In the genomic region with DNA sequence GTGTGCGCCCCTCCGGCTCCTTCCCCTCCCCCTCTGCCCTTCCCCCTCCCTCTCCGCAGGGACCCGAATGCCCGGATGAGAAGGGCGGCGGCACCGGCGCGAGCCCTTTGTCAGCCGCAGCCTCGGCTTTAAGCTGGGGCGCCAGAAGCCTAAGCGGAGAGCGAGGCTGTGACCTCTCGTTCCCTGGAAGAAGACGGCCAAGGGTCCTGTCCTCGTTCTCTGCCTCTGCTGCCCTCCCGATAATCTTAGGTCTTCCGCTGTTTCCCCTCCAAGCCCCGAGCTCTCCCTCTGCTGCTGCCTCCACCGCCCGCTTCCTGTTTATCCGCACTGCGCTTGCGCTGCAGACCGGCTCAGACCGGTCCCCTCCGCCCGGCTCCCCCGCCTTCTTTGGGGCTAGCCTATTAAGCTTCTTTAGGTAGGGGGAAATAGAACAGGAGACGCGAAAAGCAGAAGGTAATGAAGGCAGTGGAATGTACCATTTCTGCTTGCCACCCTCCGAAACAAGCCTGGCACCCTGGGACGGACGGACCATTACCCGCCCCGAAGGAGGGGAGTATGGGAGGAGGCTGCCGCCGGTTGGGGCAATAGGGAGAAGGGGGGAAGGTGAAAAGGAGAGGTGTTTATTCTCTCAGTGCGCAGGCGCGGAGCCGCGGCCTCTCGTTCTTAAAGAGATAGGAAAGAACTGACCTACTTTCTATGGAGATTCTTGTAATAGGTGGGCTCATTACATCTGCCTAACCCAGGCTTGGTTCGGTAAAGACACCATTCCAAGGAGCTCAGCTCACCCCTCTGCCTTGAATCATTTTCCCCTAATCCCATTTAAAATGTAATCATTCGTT, we compare ENCODE assay signal across 1 cellular context.
TF ChIP-seq lines count a peak whose summit lies in the region.

Gene OGA, minus strand, starts transcription at position 326 of the 839 bp plus-strand sequence. CDS start 422 bp downstream, outside the sequence.

TF ChIP-seq in K562, 482 proteins besides CTCF, POLR2A, EP300 and RAD21 (continued from another document and continues in another):
- TF ChIP-seq, protein P1, sequence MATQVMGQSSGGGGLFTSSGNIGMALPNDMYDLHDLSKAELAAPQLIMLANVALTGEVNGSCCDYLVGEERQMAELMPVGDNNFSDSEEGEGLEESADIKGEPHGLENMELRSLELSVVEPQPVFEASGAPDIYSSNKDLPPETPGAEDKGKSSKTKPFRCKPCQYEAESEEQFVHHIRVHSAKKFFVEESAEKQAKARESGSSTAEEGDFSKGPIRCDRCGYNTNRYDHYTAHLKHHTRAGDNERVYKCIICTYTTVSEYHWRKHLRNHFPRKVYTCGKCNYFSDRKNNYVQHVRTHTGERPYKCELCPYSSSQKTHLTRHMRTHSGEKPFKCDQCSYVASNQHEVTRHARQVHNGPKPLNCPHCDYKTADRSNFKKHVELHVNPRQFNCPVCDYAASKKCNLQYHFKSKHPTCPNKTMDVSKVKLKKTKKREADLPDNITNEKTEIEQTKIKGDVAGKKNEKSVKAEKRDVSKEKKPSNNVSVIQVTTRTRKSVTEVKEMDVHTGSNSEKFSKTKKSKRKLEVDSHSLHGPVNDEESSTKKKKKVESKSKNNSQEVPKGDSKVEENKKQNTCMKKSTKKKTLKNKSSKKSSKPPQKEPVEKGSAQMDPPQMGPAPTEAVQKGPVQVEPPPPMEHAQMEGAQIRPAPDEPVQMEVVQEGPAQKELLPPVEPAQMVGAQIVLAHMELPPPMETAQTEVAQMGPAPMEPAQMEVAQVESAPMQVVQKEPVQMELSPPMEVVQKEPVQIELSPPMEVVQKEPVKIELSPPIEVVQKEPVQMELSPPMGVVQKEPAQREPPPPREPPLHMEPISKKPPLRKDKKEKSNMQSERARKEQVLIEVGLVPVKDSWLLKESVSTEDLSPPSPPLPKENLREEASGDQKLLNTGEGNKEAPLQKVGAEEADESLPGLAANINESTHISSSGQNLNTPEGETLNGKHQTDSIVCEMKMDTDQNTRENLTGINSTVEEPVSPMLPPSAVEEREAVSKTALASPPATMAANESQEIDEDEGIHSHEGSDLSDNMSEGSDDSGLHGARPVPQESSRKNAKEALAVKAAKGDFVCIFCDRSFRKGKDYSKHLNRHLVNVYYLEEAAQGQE (CRISPR knock-in tag; IDR thresholded peaks at IDR 0.05; ENCODE audit: low read depth): 0 out of 2 replicates have a peak, but pooled peaks have one; percentile 23
- TF ChIP-seq THAP12 (CRISPR knock-in tag; IDR thresholded peaks at IDR 0.05): peak; percentile 34; the same call in 1 of the 2 replicates
- TF ChIP-seq SUPT5H (IDR thresholded peaks at IDR 0.05): peak; percentile 97
- no peak for TF ChIP-seq NR2F6 (CRISPR knock-in tag; IDR thresholded peaks at IDR 0.05)
- TF ChIP-seq GTF2A2 (tag; IDR thresholded peaks at IDR 0.05): no peak
- TF ChIP-seq TARDBP (IDR thresholded peaks at IDR 0.05): 0 out of 2 replicates have a peak, but pooled peaks have one; percentile 80
- peak; percentile 98 for TF ChIP-seq TAF9B (IDR thresholded peaks at IDR 0.05; ENCODE audit: partially characterized antibody)
- TF ChIP-seq HNRNPLL (IDR thresholded peaks at IDR 0.05; ENCODE audit: low read depth, low read length, poor library complexity, severe bottlenecking): no peak
- peak; percentile 92 for TF ChIP-seq POLR2H (tag; IDR thresholded peaks at IDR 0.05; ENCODE audit: low read depth)
- TF ChIP-seq ASH1L (IDR thresholded peaks at IDR 0.05; ENCODE audit: borderline replicate concordance, low read depth, partially characterized antibody): peak; percentile 80
- 0 out of 2 replicates have a peak, but pooled peaks have one; percentile 20 for TF ChIP-seq THRB (CRISPR knock-in tag; conservative IDR thresholded peaks at IDR 0.05)
- no peak for TF ChIP-seq GABPB2 (CRISPR knock-in tag; conservative IDR thresholded peaks at IDR 0.05)
- no peak for TF ChIP-seq ZNF384 (IDR thresholded peaks at IDR 0.05; ENCODE audit: low read depth, low read length)
- no peak for TF ChIP-seq CREB5 (CRISPR knock-in tag; IDR thresholded peaks at IDR 0.05)
- TF ChIP-seq MTA3 (IDR thresholded peaks at IDR 0.05; ENCODE audit: borderline replicate concordance): peak; percentile 39; the same call in 1 of the 2 replicates
- TF ChIP-seq NONO (IDR thresholded peaks at IDR 0.05; ENCODE audit: low read depth in 2 of 2, low read length in 1 of 2): peak in 1 of 2 experiments; percentile 98; a peak in 2 of 4 replicates
- TF ChIP-seq HNRNPH1 (optimal IDR thresholded peaks at IDR 0.05; ENCODE audit: low read depth, low read length): no peak
- peak; percentile 97 for TF ChIP-seq ZNF24 (IDR thresholded peaks at IDR 0.05)
- no peak for TF ChIP-seq ZNF23 (CRISPR knock-in tag; IDR thresholded peaks at IDR 0.05)
- no peak for TF ChIP-seq ZNF778 (CRISPR knock-in tag; IDR thresholded peaks at IDR 0.05)
- TF ChIP-seq, protein P2, sequence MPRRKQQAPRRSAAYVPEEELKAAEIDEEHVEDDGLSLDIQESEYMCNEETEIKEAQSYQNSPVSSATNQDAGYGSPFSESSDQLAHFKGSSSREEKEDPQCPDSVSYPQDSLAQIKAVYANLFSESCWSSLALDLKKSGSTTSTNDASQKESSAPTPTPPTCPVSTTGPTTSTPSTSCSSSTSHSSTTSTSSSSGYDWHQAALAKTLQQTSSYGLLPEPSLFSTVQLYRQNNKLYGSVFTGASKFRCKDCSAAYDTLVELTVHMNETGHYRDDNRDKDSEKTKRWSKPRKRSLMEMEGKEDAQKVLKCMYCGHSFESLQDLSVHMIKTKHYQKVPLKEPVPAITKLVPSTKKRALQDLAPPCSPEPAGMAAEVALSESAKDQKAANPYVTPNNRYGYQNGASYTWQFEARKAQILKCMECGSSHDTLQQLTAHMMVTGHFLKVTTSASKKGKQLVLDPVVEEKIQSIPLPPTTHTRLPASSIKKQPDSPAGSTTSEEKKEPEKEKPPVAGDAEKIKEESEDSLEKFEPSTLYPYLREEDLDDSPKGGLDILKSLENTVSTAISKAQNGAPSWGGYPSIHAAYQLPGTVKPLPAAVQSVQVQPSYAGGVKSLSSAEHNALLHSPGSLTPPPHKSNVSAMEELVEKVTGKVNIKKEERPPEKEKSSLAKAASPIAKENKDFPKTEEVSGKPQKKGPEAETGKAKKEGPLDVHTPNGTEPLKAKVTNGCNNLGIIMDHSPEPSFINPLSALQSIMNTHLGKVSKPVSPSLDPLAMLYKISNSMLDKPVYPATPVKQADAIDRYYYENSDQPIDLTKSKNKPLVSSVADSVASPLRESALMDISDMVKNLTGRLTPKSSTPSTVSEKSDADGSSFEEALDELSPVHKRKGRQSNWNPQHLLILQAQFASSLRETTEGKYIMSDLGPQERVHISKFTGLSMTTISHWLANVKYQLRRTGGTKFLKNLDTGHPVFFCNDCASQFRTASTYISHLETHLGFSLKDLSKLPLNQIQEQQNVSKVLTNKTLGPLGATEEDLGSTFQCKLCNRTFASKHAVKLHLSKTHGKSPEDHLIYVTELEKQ (CRISPR knock-in tag; IDR thresholded peaks at IDR 0.05): no peak
- no peak for TF ChIP-seq ETV5 (CRISPR knock-in tag; IDR thresholded peaks at IDR 0.05; ENCODE audit: low read depth)
- no peak for TF ChIP-seq POLR3G (IDR thresholded peaks at IDR 0.05; ENCODE audit: extremely low read depth, insufficient read length, insufficient replicate concordance)
- no peak for TF ChIP-seq ZFP1 (CRISPR knock-in tag; IDR thresholded peaks at IDR 0.05)
- TF ChIP-seq BRD4 (IDR thresholded peaks at IDR 0.05): peak; percentile 64; the same call in 1 of the 2 replicates
- no peak for TF ChIP-seq ZNF511 (CRISPR knock-in tag; IDR thresholded peaks at IDR 0.05)
- no peak for TF ChIP-seq E2F3 (CRISPR knock-in tag; IDR thresholded peaks at IDR 0.05)
- peak in 1 of 2 experiments; percentile 56; a peak in 1 of 4 replicates for TF ChIP-seq SIN3A (IDR thresholded peaks at IDR 0.05; ENCODE audit: borderline replicate concordance in 2 of 2, control insufficient read depth in 1 of 2, low read depth in 2 of 2, low read length in 2 of 2)
- no peak for TF ChIP-seq RBM39 (optimal IDR thresholded peaks at IDR 0.05; ENCODE audit: low read depth, low read length)
- TF ChIP-seq NFIC (IDR thresholded peaks at IDR 0.05): peak; percentile 47
- peak; percentile 55 for TF ChIP-seq ERF (CRISPR knock-in tag; IDR thresholded peaks at IDR 0.05)
- no peak for TF ChIP-seq PTBP1 (IDR thresholded peaks at IDR 0.05; ENCODE audit: low read depth, low read length)
- TF ChIP-seq OTX1 (CRISPR knock-in tag; IDR thresholded peaks at IDR 0.05): peak; percentile 64; the same call in 1 of the 2 replicates
- TF ChIP-seq, protein P3, sequence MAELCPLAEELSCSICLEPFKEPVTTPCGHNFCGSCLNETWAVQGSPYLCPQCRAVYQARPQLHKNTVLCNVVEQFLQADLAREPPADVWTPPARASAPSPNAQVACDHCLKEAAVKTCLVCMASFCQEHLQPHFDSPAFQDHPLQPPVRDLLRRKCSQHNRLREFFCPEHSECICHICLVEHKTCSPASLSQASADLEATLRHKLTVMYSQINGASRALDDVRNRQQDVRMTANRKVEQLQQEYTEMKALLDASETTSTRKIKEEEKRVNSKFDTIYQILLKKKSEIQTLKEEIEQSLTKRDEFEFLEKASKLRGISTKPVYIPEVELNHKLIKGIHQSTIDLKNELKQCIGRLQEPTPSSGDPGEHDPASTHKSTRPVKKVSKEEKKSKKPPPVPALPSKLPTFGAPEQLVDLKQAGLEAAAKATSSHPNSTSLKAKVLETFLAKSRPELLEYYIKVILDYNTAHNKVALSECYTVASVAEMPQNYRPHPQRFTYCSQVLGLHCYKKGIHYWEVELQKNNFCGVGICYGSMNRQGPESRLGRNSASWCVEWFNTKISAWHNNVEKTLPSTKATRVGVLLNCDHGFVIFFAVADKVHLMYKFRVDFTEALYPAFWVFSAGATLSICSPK (IDR thresholded peaks at IDR 0.05; ENCODE audit: borderline replicate concordance): no peak
- no peak for TF ChIP-seq ZNF766 (CRISPR knock-in tag; conservative IDR thresholded peaks at IDR 0.05)
- peak; percentile 55; the same call in 1 of the 2 replicates for TF ChIP-seq MAFF (IDR thresholded peaks at IDR 0.05; ENCODE audit: low read length)
- TF ChIP-seq, protein P4, sequence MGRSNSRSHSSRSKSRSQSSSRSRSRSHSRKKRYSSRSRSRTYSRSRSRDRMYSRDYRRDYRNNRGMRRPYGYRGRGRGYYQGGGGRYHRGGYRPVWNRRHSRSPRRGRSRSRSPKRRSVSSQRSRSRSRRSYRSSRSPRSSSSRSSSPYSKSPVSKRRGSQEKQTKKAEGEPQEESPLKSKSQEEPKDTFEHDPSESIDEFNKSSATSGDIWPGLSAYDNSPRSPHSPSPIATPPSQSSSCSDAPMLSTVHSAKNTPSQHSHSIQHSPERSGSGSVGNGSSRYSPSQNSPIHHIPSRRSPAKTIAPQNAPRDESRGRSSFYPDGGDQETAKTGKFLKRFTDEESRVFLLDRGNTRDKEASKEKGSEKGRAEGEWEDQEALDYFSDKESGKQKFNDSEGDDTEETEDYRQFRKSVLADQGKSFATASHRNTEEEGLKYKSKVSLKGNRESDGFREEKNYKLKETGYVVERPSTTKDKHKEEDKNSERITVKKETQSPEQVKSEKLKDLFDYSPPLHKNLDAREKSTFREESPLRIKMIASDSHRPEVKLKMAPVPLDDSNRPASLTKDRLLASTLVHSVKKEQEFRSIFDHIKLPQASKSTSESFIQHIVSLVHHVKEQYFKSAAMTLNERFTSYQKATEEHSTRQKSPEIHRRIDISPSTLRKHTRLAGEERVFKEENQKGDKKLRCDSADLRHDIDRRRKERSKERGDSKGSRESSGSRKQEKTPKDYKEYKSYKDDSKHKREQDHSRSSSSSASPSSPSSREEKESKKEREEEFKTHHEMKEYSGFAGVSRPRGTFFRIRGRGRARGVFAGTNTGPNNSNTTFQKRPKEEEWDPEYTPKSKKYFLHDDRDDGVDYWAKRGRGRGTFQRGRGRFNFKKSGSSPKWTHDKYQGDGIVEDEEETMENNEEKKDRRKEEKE (IDR thresholded peaks at IDR 0.05; ENCODE audit: borderline replicate concordance in 1 of 2, control insufficient read depth in 1 of 2, low read depth in 2 of 2, low read length in 1 of 2): peak in 1 of 2 experiments; percentile 94; a peak in 2 of 4 replicates
- TF ChIP-seq JUND (IDR thresholded peaks at IDR 0.05; ENCODE audit: borderline replicate concordance, low read depth, low read length): peak; percentile 97
- no peak for TF ChIP-seq JUND (tag; IDR thresholded peaks at IDR 0.05; ENCODE audit: borderline replicate concordance, low read depth, low read length)
- TF ChIP-seq NFYB (IDR thresholded peaks at IDR 0.05; ENCODE audit: extremely low read depth, insufficient read length): no peak
- peak; percentile 91 for TF ChIP-seq FOXM1 (IDR thresholded peaks at IDR 0.05; ENCODE audit: low read depth)
- TF ChIP-seq FOXM1 (CRISPR knock-in tag; IDR thresholded peaks at IDR 0.05; ENCODE audit: low read depth): no peak
